In genomic region chr17:63955232-63955631, GRCh38 we compare ENCODE assay signal across 25 cellular contexts. TPM values are rescaled to one million over a fixed set of nuclear protein-coding genes. Genes with fewer than 3 reads are reported as not detected.
DNase-seq lines count a peak whose midpoint lies in the region; ATAC-seq, FAIRE-seq and TF ChIP-seq lines count a peak whose summit lies in the region.
"Had no signal": no experiment of that assay in that cellular context is flagged by ENCODE, and none has a peak within 500 bp of the region (broad histone marks: within the 10 kb centered on the region; RNA-seq: fewer than 3 reads in every experiment).

No MANE protein-coding gene starts in this region.

- ATAC-seq in HepG2, result no peak
- ATAC-seq in right lobe of liver, result no peak
- ATAC-seq in naive B cell (ENCODE audit: low read depth in 2 of 2), result no peak
- no peak for ATAC-seq in foreskin keratinocyte
- ATAC-seq: SK-N-SH treated with all-trans-retinoic acid at 6 μM for 48 hours had no signal

- DNase-seq in HepG2 (ENCODE audit: low spot score), result no peak
- no peak for DNase-seq in right lobe of liver
- no peak for DNase-seq in naive B cell
- DNase-seq in 8988T, result no peak
- DNase-seq in foreskin keratinocyte, result no peak
- DNase-seq in frontal cortex (ENCODE audit: low spot score in 2 of 2), result no peak
- DNase-seq: activated CD4-positive, alpha-beta T cell treated with anti-CD3 and anti-CD28 coated beads for 1 hour; adrenal gland; Calu3; EL; left ventricle myocardium inferior; MG63; nucleus accumbens; stomach; T-helper 17 cell; thyroid gland had no signal

- H3K79me2 ChIP-seq in HepG2 (ENCODE audit: insufficient read depth, low read length), result no peaks in the 10 kb centered on the region
- no peaks in the 10 kb centered on the region for H3K79me2 ChIP-seq in Loucy (ENCODE audit: insufficient read depth, low read length)

- H2AFZ ChIP-seq in HepG2 (ENCODE audit: low read length) (no peak overlapping the region), Loucy (ENCODE audit: low read length) (no peak overlapping the region)

- H3K36me3 ChIP-seq in HepG2 (replicated peaks in 1 of 2; ENCODE audit: control insufficient read depth in 1 of 2, insufficient read depth in 2 of 2, low read length in 2 of 2) (no peaks in the 10 kb centered on the region), right lobe of liver (no peaks in the 10 kb centered on the region), Loucy (ENCODE audit: insufficient read depth, low read length) (no peaks in the 10 kb centered on the region)
- H3K36me3 ChIP-seq: adrenal gland; BLaER1 treated with 17β-estradiol and CSF1 and Interleukin-3, amounts not matched to agents 10 nM and 100 nM; left ventricle myocardium inferior; MG63; prostate gland; stomach; thyroid gland had no signal

- TF ChIP-seq CTCF in HepG2 (CRISPR knock-in tag; IDR thresholded peaks at IDR 0.05) (no peak), right lobe of liver (IDR thresholded peaks at IDR 0.05) (no peak), Loucy (conservative IDR thresholded peaks at IDR 0.05; ENCODE audit: low read length) (peak; percentile 4; the same call in 1 of the 2 replicates), foreskin keratinocyte (conservative IDR thresholded peaks at IDR 0.05) (no peak)

- in situ Hi-C loops in HepG2 (cut with HindIII; ENCODE audit: extremely low pct_ligation_motif_present, low pct_unique_long_range_greater_than_20kb), result no loop called here

- H3K4me1 Mint-ChIP-seq in naive B cell, result peaks cover 32 to 54% (median 36%) of the 10 kb centered on the region in 3 donors

- peaks cover 9% of the 10 kb centered on the region; the same call in 1 of the 2 replicates for H3F3A ChIP-seq in Loucy (ENCODE audit: low read depth)

- H3K4me3 Mint-ChIP-seq in naive B cell, result no peak overlapping the region
- H3K4me3 Mint-ChIP-seq: brain had no signal

- TF ChIP-seq EP300 in HepG2 (IDR thresholded peaks at IDR 0.05; ENCODE audit: low read depth in 2 of 2, low read length in 2 of 2), result no peak
- no peak for TF ChIP-seq EP300 in HepG2 (CRISPR knock-in tag; IDR thresholded peaks at IDR 0.05; ENCODE audit: borderline replicate concordance)

- BruUV-seq in HepG2 (replicated peaks; lab: Mats Ljungman, UMichigan), result no TSS peak

- H3K27ac ChIP-seq in HepG2 (ENCODE audit: extremely low read length, insufficient read depth, low read length) (no peak overlapping the region), right lobe of liver (no peak overlapping the region), foreskin keratinocyte (no peak overlapping the region)
- H3K27ac ChIP-seq: adrenal gland, left ventricle myocardium inferior, prostate gland, stomach, thyroid gland had no signal

- H3K4me2 ChIP-seq in HepG2 (ENCODE audit: low read depth, low read length) (no peak overlapping the region), Loucy (ENCODE audit: low read depth, low read length, poor library complexity, severe bottlenecking) (peak overlapping the region; percentile 69)

- CTCF ChIA-PET in HepG2 (lab: Yijun Ruan, JAX; ENCODE audit: low intra/inter-chr PET ratio, low total read pairs), result no interaction called here

- H3K9me3 ChIP-seq in HepG2 (ENCODE audit: low read length) (no peaks in the 10 kb centered on the region), right lobe of liver (no peaks in the 10 kb centered on the region), Loucy (ENCODE audit: insufficient read depth, low read depth, low read length) (no peaks in the 10 kb centered on the region)
- H3K9me3 ChIP-seq: adrenal gland; BLaER1 treated with 17β-estradiol and CSF1 and Interleukin-3, amounts not matched to agents 10 nM and 100 nM; left ventricle myocardium inferior; MG63; prostate gland; stomach; thyroid gland had no signal

- H3K27me3 ChIP-seq in HepG2 (ENCODE audit: control insufficient read depth in 1 of 2, insufficient read depth in 2 of 2, low read length in 2 of 2) (peaks cover 19 to 51% of the 10 kb centered on the region in 2 experiments; a peak in 4 of 5 replicates), right lobe of liver (no peaks in the 10 kb centered on the region), Loucy (ENCODE audit: insufficient read depth, low read length, poor library complexity, severe bottlenecking) (no peaks in the 10 kb centered on the region), foreskin keratinocyte (peaks cover 24% of the 10 kb centered on the region)
- H3K27me3 ChIP-seq: adrenal gland; BLaER1 treated with 17β-estradiol and CSF1 and Interleukin-3, amounts not matched to agents 10 nM and 100 nM; MG63; thyroid gland had no signal

- no peak for TF ChIP-seq RAD21 in HepG2 (CRISPR knock-in tag; IDR thresholded peaks at IDR 0.05)

- H3K36me3 Mint-ChIP-seq in naive B cell, result no peaks in the 10 kb centered on the region
- H3K36me3 Mint-ChIP-seq: brain had no signal

- peaks cover 0 to 1% (median 0%) of the 10 kb centered on the region in 7 donors for H3K9me3 Mint-ChIP-seq in naive B cell

- H3K4me1 ChIP-seq in HepG2 (ENCODE audit: insufficient read depth, low read length) (peaks cover 20% of the 10 kb centered on the region), right lobe of liver (no peaks in the 10 kb centered on the region), Loucy (ENCODE audit: insufficient read depth, low read length, poor library complexity, severe bottlenecking) (peaks cover 63% of the 10 kb centered on the region), foreskin keratinocyte (no peaks in the 10 kb centered on the region)
- H3K4me1 ChIP-seq: prostate gland, thyroid gland had no signal

- H3K27ac Mint-ChIP-seq in naive B cell, result peak overlapping the region in 4 of 6 donors; percentile 4 to 98 (median 50)
- H3K27ac Mint-ChIP-seq: brain had no signal

- TF ChIP-seq POLR2A in HepG2 (IDR thresholded peaks at IDR 0.05; ENCODE audit: insufficient read depth in 1 of 2, low read depth in 2 of 2, low read length in 2 of 2), result no peak
- TF ChIP-seq POLR2A in right lobe of liver (IDR thresholded peaks at IDR 0.05), result no peak

- intact Hi-C loops in HepG2 (cut with micrococcal nuclease; ENCODE audit: unreplicated experiment), result no loop called here
- intact Hi-C loops in right lobe of liver (cut with DNase I), result no loop called here

- FAIRE-seq in HepG2 (lab: Jason Lieb, UNC) (no peak), frontal cortex (lab: Jason Lieb, UNC) (no peak)
- FAIRE-seq: islet of Langerhans had no signal

- H4K20me1 ChIP-seq in HepG2 (ENCODE audit: insufficient read depth, low read length) (no peaks in the 10 kb centered on the region), Loucy (ENCODE audit: insufficient read depth, low read length, poor library complexity, severe bottlenecking) (no peaks in the 10 kb centered on the region)
- H4K20me1 ChIP-seq: BLaER1 treated with 17β-estradiol and CSF1 and Interleukin-3, amounts not matched to agents 10 nM and 100 nM had no signal

- H3K4me3 ChIP-seq in HepG2 (replicated peaks in 1 of 3; ENCODE audit: insufficient read depth in 1 of 3, low read depth in 2 of 3, low read length in 3 of 3) (no peak overlapping the region), right lobe of liver (no peak overlapping the region), Loucy (ENCODE audit: low read length, poor library complexity, severe bottlenecking) (no peak overlapping the region)
- H3K4me3 ChIP-seq: adrenal gland; BLaER1 treated with 17β-estradiol and CSF1 and Interleukin-3, amounts not matched to agents 10 nM and 100 nM; left ventricle myocardium inferior; MG63; prostate gland; stomach; thyroid gland had no signal

- H3K9ac ChIP-seq in HepG2 (ENCODE audit: insufficient read depth, low read depth, low read length) (no peak overlapping the region), Loucy (ENCODE audit: low read depth, low read length, poor library complexity, severe bottlenecking) (peak overlapping the region; percentile 76)

- POLR2A ChIA-PET in HepG2 (lab: Yijun Ruan, JAX), result no interaction called here

- 37% methylated on average over 8 of the region's 11 CpGs for WGBS in HepG2 (ENCODE audit: low lambda C conversion rate)
- WGBS in right lobe of liver (ENCODE audit: insufficient coverage, low coverage, low lambda C conversion rate, missing lambda C conversion rate), result 25% methylated on average over 3 of the region's 11 CpGs

- no peaks in the 10 kb centered on the region for H3K27me3 Mint-ChIP-seq in naive B cell
- H3K27me3 Mint-ChIP-seq: T-helper 17 cell had no signal

- no peaks in the 10 kb centered on the region for H3K9me2 ChIP-seq in Loucy (replicated peaks; ENCODE audit: low read depth, low read length)

RNA-seq across cellular contexts. Expression of gene SCN4A, which starts 17.5 kb away (rescaled TPM):
- total RNA-seq in HepG2 (2016; rRNA removed; fragmentation: Illumina TruSeq; extraction: Trizol), result 0.02 TPM in 1 of 2 replicates, not detected in the other
- not detected in 2 replicates for total RNA-seq in HepG2 (2016; cell fraction: cytosol; rRNA removed; fragmentation: Illumina TruSeq; extraction: Trizol; ENCODE audit: low read depth)
- total RNA-seq in HepG2 (2016; cell fraction: insoluble cytoplasmic fraction; rRNA removed; fragmentation: Illumina TruSeq; extraction: Trizol), result not detected in 2 replicates
- not detected in 2 replicates for total RNA-seq in HepG2 (2016; cell fraction: membrane; rRNA removed; fragmentation: Illumina TruSeq; extraction: Trizol)
- total RNA-seq in HepG2 (2016; cell fraction: nucleus; rRNA removed; fragmentation: Illumina TruSeq; extraction: Trizol), result not detected in 2 replicates
- 0.03 and 0.04 TPM in 2 replicates for polyA plus RNA-seq in HepG2 (2011; rRNA removed)
- 0.01 TPM in 2 replicates for polyA plus RNA-seq in HepG2 (2011; cell fraction: cytosol; rRNA removed)
- polyA plus RNA-seq in HepG2 (2011; cell fraction: nucleus; rRNA removed), result 0.07 and 0.13 TPM in 2 replicates
- polyA plus RNA-seq in HepG2 (2012), result 0.03 and 0.12 TPM in 2 replicates
- polyA plus RNA-seq in HepG2 (2016; cell fraction: cytosol; fragmentation: Illumina TruSeq; extraction: Trizol; ENCODE audit: low read depth), result not detected in 2 replicates
- polyA plus RNA-seq in HepG2 (2016; cell fraction: insoluble cytoplasmic fraction; fragmentation: Illumina TruSeq; extraction: Trizol; ENCODE audit: low read depth), result not detected in 2 replicates
- not detected in 2 replicates for polyA plus RNA-seq in HepG2 (2016; cell fraction: membrane; fragmentation: Illumina TruSeq; extraction: Trizol; ENCODE audit: low read depth)
- not detected in 2 replicates for polyA plus RNA-seq in HepG2 (2016; cell fraction: nucleus; fragmentation: Illumina TruSeq; extraction: Trizol; ENCODE audit: insufficient read depth, low read depth)
- 0.38 and 4.1 TPM in 2 replicates for polyA minus RNA-seq in HepG2 (2011; rRNA and poly(A)+ RNA removed; ENCODE audit: low replicate concordance)
- polyA minus RNA-seq in HepG2 (2011; cell fraction: cytosol; rRNA and poly(A)+ RNA removed), result not detected in 2 replicates
- 0.26 and 0.37 TPM in 2 replicates for polyA minus RNA-seq in HepG2 (2011; cell fraction: nucleus; rRNA and poly(A)+ RNA removed)
- 1 to 10 TPM in 1 of 6 experiments, under 1 TPM in 5; 0.10 to 1.4 (median 0.20) TPM for total RNA-seq in right lobe of liver
- 1 to 10 TPM in 3 of 6 donors, under 1 TPM in 2, not detected in 1; 0.89 to 1.4 (median 1.1) TPM for polyA plus RNA-seq in naive B cell (ENCODE audit: low read depth in 6 of 6)
- not detected in 2 replicates for total RNA-seq in foreskin keratinocyte
- not detected in 2 replicates for polyA plus RNA-seq in foreskin keratinocyte
- total RNA-seq in frontal cortex, result not detected
- total RNA-seq: Calu3, chondrocyte had no signal

RNA-seq across cellular contexts. Expression of gene CD79B, which starts 23.1 kb away (rescaled TPM):
- total RNA-seq in HepG2 (2016; rRNA removed; fragmentation: Illumina TruSeq; extraction: Trizol), result not detected in 2 replicates
- total RNA-seq in HepG2 (2016; cell fraction: cytosol; rRNA removed; fragmentation: Illumina TruSeq; extraction: Trizol; ENCODE audit: low read depth), result not detected in 2 replicates
- 0.54 TPM in 1 of 2 replicates, not detected in the other for total RNA-seq in HepG2 (2016; cell fraction: insoluble cytoplasmic fraction; rRNA removed; fragmentation: Illumina TruSeq; extraction: Trizol)
- not detected in 2 replicates for total RNA-seq in HepG2 (2016; cell fraction: membrane; rRNA removed; fragmentation: Illumina TruSeq; extraction: Trizol)
- not detected in 2 replicates for total RNA-seq in HepG2 (2016; cell fraction: nucleus; rRNA removed; fragmentation: Illumina TruSeq; extraction: Trizol)
- polyA plus RNA-seq in HepG2 (2011; rRNA removed), result 0.21 TPM in 1 of 2 replicates, not detected in the other
- polyA plus RNA-seq in HepG2 (2011; cell fraction: cytosol; rRNA removed), result 0.19 and 0.55 TPM in 2 replicates
- not detected in 2 replicates for polyA plus RNA-seq in HepG2 (2011; cell fraction: nucleus; rRNA removed)
- polyA plus RNA-seq in HepG2 (2012), result 0.20 TPM in 1 of 2 replicates, not detected in the other
- not detected in 2 replicates for polyA plus RNA-seq in HepG2 (2016; cell fraction: cytosol; fragmentation: Illumina TruSeq; extraction: Trizol; ENCODE audit: low read depth)
- not detected in 2 replicates for polyA plus RNA-seq in HepG2 (2016; cell fraction: insoluble cytoplasmic fraction; fragmentation: Illumina TruSeq; extraction: Trizol; ENCODE audit: low read depth)
- not detected in 2 replicates for polyA plus RNA-seq in HepG2 (2016; cell fraction: membrane; fragmentation: Illumina TruSeq; extraction: Trizol; ENCODE audit: low read depth)
- polyA plus RNA-seq in HepG2 (2016; cell fraction: nucleus; fragmentation: Illumina TruSeq; extraction: Trizol; ENCODE audit: insufficient read depth, low read depth), result not detected in 2 replicates
- polyA minus RNA-seq in HepG2 (2011; rRNA and poly(A)+ RNA removed; ENCODE audit: low replicate concordance), result not detected in 2 replicates
- polyA minus RNA-seq in HepG2 (2011; cell fraction: cytosol; rRNA and poly(A)+ RNA removed), result not detected in 2 replicates
- not detected in 2 replicates for polyA minus RNA-seq in HepG2 (2011; cell fraction: nucleus; rRNA and poly(A)+ RNA removed)
- total RNA-seq in right lobe of liver, result 1 to 10 TPM in 2 of 6 experiments, under 1 TPM in 4; 0.62 to 2.2 (median 0.92) TPM
- 1,000 to 10,000 TPM; 2,263 to 2,851 (median 2,433) TPM for polyA plus RNA-seq in naive B cell (ENCODE audit: low read depth in 6 of 6)
- total RNA-seq in foreskin keratinocyte, result not detected in 2 replicates
- not detected in 2 replicates for polyA plus RNA-seq in foreskin keratinocyte
- total RNA-seq in frontal cortex, result under 0.01 TPM
- total RNA-seq: Calu3, chondrocyte, H4 had no signal

RNA-seq across cellular contexts. Expression of gene GH1, which starts 36.6 kb away (rescaled TPM):
- total RNA-seq in HepG2 (2016; rRNA removed; fragmentation: Illumina TruSeq; extraction: Trizol) (not detected in 2 replicates), right lobe of liver (not detected), foreskin keratinocyte (not detected in 2 replicates), frontal cortex (not detected)
- total RNA-seq in HepG2 (2016; cell fraction: cytosol; rRNA removed; fragmentation: Illumina TruSeq; extraction: Trizol; ENCODE audit: low read depth), result not detected in 2 replicates
- total RNA-seq in HepG2 (2016; cell fraction: insoluble cytoplasmic fraction; rRNA removed; fragmentation: Illumina TruSeq; extraction: Trizol), result not detected in 2 replicates
- not detected in 2 replicates for total RNA-seq in HepG2 (2016; cell fraction: membrane; rRNA removed; fragmentation: Illumina TruSeq; extraction: Trizol)
- total RNA-seq in HepG2 (2016; cell fraction: nucleus; rRNA removed; fragmentation: Illumina TruSeq; extraction: Trizol), result not detected in 2 replicates
- polyA plus RNA-seq in HepG2 (2011; rRNA removed) (not detected in 2 replicates), naive B cell (ENCODE audit: low read depth in 6 of 6) (1 to 10 TPM in 1 of 6 donors, not detected in 5; 1.8 TPM), foreskin keratinocyte (not detected in 2 replicates)
- not detected in 2 replicates for polyA plus RNA-seq in HepG2 (2011; cell fraction: cytosol; rRNA removed)
- polyA plus RNA-seq in HepG2 (2011; cell fraction: nucleus; rRNA removed), result not detected in 2 replicates
- polyA plus RNA-seq in HepG2 (2012), result not detected in 2 replicates
- not detected in 2 replicates for polyA plus RNA-seq in HepG2 (2016; cell fraction: cytosol; fragmentation: Illumina TruSeq; extraction: Trizol; ENCODE audit: low read depth)
- not detected in 2 replicates for polyA plus RNA-seq in HepG2 (2016; cell fraction: insoluble cytoplasmic fraction; fragmentation: Illumina TruSeq; extraction: Trizol; ENCODE audit: low read depth)
- not detected in 2 replicates for polyA plus RNA-seq in HepG2 (2016; cell fraction: membrane; fragmentation: Illumina TruSeq; extraction: Trizol; ENCODE audit: low read depth)
- polyA plus RNA-seq in HepG2 (2016; cell fraction: nucleus; fragmentation: Illumina TruSeq; extraction: Trizol; ENCODE audit: insufficient read depth, low read depth), result not detected in 2 replicates
- polyA minus RNA-seq in HepG2 (2011; rRNA and poly(A)+ RNA removed; ENCODE audit: low replicate concordance), result not detected in 2 replicates
- polyA minus RNA-seq in HepG2 (2011; cell fraction: cytosol; rRNA and poly(A)+ RNA removed), result not detected in 2 replicates
- not detected in 2 replicates for polyA minus RNA-seq in HepG2 (2011; cell fraction: nucleus; rRNA and poly(A)+ RNA removed)
- total RNA-seq: activated CD8-positive, alpha-beta memory T cell treated with anti-CD3 and anti-CD28 coated beads for 36 hours; adrenal gland; Calu3; chondrocyte; H4; left ventricle myocardium inferior; prostate gland; stomach; T-helper 17 cell; thyroid gland had no signal
- polyA plus RNA-seq: adrenal gland, stomach had no signal

RNA-seq across cellular contexts. Expression of gene PRR29, which starts 42.9 kb away (rescaled TPM):
- 0.07 and 0.11 TPM in 2 replicates for total RNA-seq in HepG2 (2016; rRNA removed; fragmentation: Illumina TruSeq; extraction: Trizol)
- not detected in 2 replicates for total RNA-seq in HepG2 (2016; cell fraction: cytosol; rRNA removed; fragmentation: Illumina TruSeq; extraction: Trizol; ENCODE audit: low read depth)
- 0.19 TPM in 1 of 2 replicates, not detected in the other for total RNA-seq in HepG2 (2016; cell fraction: insoluble cytoplasmic fraction; rRNA removed; fragmentation: Illumina TruSeq; extraction: Trizol)
- total RNA-seq in HepG2 (2016; cell fraction: membrane; rRNA removed; fragmentation: Illumina TruSeq; extraction: Trizol), result 0.06 and 0.14 TPM in 2 replicates
- total RNA-seq in HepG2 (2016; cell fraction: nucleus; rRNA removed; fragmentation: Illumina TruSeq; extraction: Trizol), result not detected in 2 replicates
- polyA plus RNA-seq in HepG2 (2011; rRNA removed), result 0.08 and 0.20 TPM in 2 replicates
- 0.06 and 0.07 TPM in 2 replicates for polyA plus RNA-seq in HepG2 (2011; cell fraction: cytosol; rRNA removed)
- 0.73 and 0.96 TPM in 2 replicates for polyA plus RNA-seq in HepG2 (2011; cell fraction: nucleus; rRNA removed)
- polyA plus RNA-seq in HepG2 (2012), result 0.21 and 0.40 TPM in 2 replicates
- 0.10 and 0.11 TPM in 2 replicates for polyA plus RNA-seq in HepG2 (2016; cell fraction: cytosol; fragmentation: Illumina TruSeq; extraction: Trizol; ENCODE audit: low read depth)
- polyA plus RNA-seq in HepG2 (2016; cell fraction: insoluble cytoplasmic fraction; fragmentation: Illumina TruSeq; extraction: Trizol; ENCODE audit: low read depth), result 0.23 TPM in 1 of 2 replicates, not detected in the other
- polyA plus RNA-seq in HepG2 (2016; cell fraction: membrane; fragmentation: Illumina TruSeq; extraction: Trizol; ENCODE audit: low read depth), result not detected in 2 replicates
- polyA plus RNA-seq in HepG2 (2016; cell fraction: nucleus; fragmentation: Illumina TruSeq; extraction: Trizol; ENCODE audit: insufficient read depth, low read depth), result not detected in 2 replicates
- polyA minus RNA-seq in HepG2 (2011; rRNA and poly(A)+ RNA removed; ENCODE audit: low replicate concordance), result 0.16 TPM in 1 of 2 replicates, not detected in the other
- polyA minus RNA-seq in HepG2 (2011; cell fraction: cytosol; rRNA and poly(A)+ RNA removed), result not detected in 2 replicates
- polyA minus RNA-seq in HepG2 (2011; cell fraction: nucleus; rRNA and poly(A)+ RNA removed), result 0.26 and 0.37 TPM in 2 replicates
- under 1 TPM in 3 of 6 experiments, not detected in 3; 0.07 to 0.33 (median 0.12) TPM for total RNA-seq in right lobe of liver
- 1 to 10 TPM; 3.5 to 6.8 (median 5.8) TPM for polyA plus RNA-seq in naive B cell (ENCODE audit: low read depth in 6 of 6)
- 0.03 TPM in 1 of 2 replicates, not detected in the other for total RNA-seq in foreskin keratinocyte
- 0.03 and 0.06 TPM in 2 replicates for polyA plus RNA-seq in foreskin keratinocyte
- 2.0 TPM for total RNA-seq in frontal cortex
- total RNA-seq: left ventricle myocardium inferior had no signal

RNA-seq across cellular contexts. Expression of gene CSHL1, which starts 44.2 kb away (rescaled TPM):
- total RNA-seq in HepG2 (2016; rRNA removed; fragmentation: Illumina TruSeq; extraction: Trizol) (not detected in 2 replicates), right lobe of liver (not detected), foreskin keratinocyte (not detected in 2 replicates), frontal cortex (not detected)
- not detected in 2 replicates for total RNA-seq in HepG2 (2016; cell fraction: cytosol; rRNA removed; fragmentation: Illumina TruSeq; extraction: Trizol; ENCODE audit: low read depth)
- not detected in 2 replicates for total RNA-seq in HepG2 (2016; cell fraction: insoluble cytoplasmic fraction; rRNA removed; fragmentation: Illumina TruSeq; extraction: Trizol)
- total RNA-seq in HepG2 (2016; cell fraction: membrane; rRNA removed; fragmentation: Illumina TruSeq; extraction: Trizol), result not detected in 2 replicates
- not detected in 2 replicates for total RNA-seq in HepG2 (2016; cell fraction: nucleus; rRNA removed; fragmentation: Illumina TruSeq; extraction: Trizol)
- polyA plus RNA-seq in HepG2 (2011; rRNA removed) (not detected in 2 replicates), naive B cell (ENCODE audit: low read depth in 6 of 6) (not detected), foreskin keratinocyte (not detected in 2 replicates)
- not detected in 2 replicates for polyA plus RNA-seq in HepG2 (2011; cell fraction: cytosol; rRNA removed)
- polyA plus RNA-seq in HepG2 (2011; cell fraction: nucleus; rRNA removed), result not detected in 2 replicates
- not detected in 2 replicates for polyA plus RNA-seq in HepG2 (2012)
- polyA plus RNA-seq in HepG2 (2016; cell fraction: cytosol; fragmentation: Illumina TruSeq; extraction: Trizol; ENCODE audit: low read depth), result not detected in 2 replicates
- not detected in 2 replicates for polyA plus RNA-seq in HepG2 (2016; cell fraction: insoluble cytoplasmic fraction; fragmentation: Illumina TruSeq; extraction: Trizol; ENCODE audit: low read depth)
- not detected in 2 replicates for polyA plus RNA-seq in HepG2 (2016; cell fraction: membrane; fragmentation: Illumina TruSeq; extraction: Trizol; ENCODE audit: low read depth)
- polyA plus RNA-seq in HepG2 (2016; cell fraction: nucleus; fragmentation: Illumina TruSeq; extraction: Trizol; ENCODE audit: insufficient read depth, low read depth), result not detected in 2 replicates
- not detected in 2 replicates for polyA minus RNA-seq in HepG2 (2011; rRNA and poly(A)+ RNA removed; ENCODE audit: low replicate concordance)
- polyA minus RNA-seq in HepG2 (2011; cell fraction: cytosol; rRNA and poly(A)+ RNA removed), result not detected in 2 replicates
- polyA minus RNA-seq in HepG2 (2011; cell fraction: nucleus; rRNA and poly(A)+ RNA removed), result not detected in 2 replicates
- total RNA-seq: activated CD8-positive, alpha-beta memory T cell treated with anti-CD3 and anti-CD28 coated beads for 36 hours; adrenal gland; Calu3; chondrocyte; H4; left ventricle myocardium inferior; stomach; T-helper 17 cell; thyroid gland had no signal
- polyA plus RNA-seq: adrenal gland, stomach had no signal
